In the genomic region with DNA sequence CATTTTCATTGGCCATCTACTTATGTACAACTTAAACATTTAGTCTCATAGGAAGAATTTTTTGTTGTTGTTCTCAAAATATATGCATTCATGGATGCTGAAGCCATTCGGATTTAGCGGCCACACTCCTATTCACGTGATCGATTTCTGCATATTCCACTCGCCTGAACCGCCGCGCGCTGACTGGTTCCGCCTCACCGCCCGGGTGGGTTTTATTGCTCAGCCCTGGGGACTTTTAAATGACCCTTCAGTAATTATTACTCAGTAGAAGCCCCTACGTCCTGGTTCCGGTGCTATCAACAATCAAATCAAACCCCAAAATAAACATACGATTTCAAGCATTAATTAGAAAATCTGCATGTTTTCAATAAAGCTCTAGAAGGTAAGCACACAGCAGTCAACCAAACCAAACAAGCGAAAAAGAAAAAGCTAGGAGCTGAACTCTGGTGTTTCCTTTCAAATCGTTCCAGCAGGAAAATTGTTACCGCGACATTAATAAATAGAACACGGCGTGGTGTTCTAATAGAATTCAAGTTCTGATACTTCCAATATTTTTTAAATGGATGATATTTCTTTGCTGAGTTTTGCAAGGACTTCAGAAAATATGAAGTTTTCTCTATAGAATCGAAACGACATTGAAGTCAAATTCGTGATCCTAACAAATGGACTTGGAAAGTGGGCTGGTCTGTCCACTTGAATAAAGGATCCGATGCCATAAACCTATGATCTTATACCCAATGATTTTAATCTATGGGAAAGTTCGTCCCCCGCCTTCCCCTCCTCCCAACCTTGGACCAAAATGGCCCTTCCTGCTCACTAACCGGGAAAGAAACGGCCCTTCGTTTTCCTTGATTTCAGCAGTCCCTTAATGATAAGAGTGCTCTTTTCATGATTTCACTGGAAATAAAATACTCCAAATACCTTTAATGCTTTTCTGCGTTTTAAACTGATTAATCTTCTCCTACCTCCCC, we compare ENCODE assay signal across 22 cellular contexts. TPM values are rescaled to one million over a fixed set of nuclear protein-coding genes. Genes with fewer than 3 reads are reported as not detected.
DNase-seq lines count a peak whose midpoint lies in the region; ATAC-seq and TF ChIP-seq lines count a peak whose summit lies in the region.
"Had no signal": no experiment of that assay in that cellular context is flagged by ENCODE, and none has a peak within 500 bp of the region (broad histone marks: within the 10 kb centered on the region; RNA-seq: fewer than 3 reads in every experiment).

No MANE protein-coding gene starts in this region.

- no peaks in the 10 kb centered on the region for H3K36me3 Mint-ChIP-seq in activated CD4-positive, alpha-beta T cell treated with anti-CD3 and anti-CD28 coated beads, Interleukin-2, amount 10 ng/mL, durations not matched to agents 24 days and 14 days (ENCODE audit: low read depth)
- H3K36me3 Mint-ChIP-seq in WTC11 (0 out of 2 replicates have a peak, but pooled peaks cover 5% of the 10 kb centered on the region), glutamatergic neuron (ENCODE audit: unreplicated experiment) (no peaks in the 10 kb centered on the region)

- ATAC-seq in WTC11 (no peak), HG03175 (IDR thresholded peaks at IDR 0.05; ENCODE audit: unreplicated experiment) (no peak)
- ATAC-seq: lower lobe of right lung had no signal

- peaks cover 84% of the 10 kb centered on the region for H3K27me3 Mint-ChIP-seq in activated CD4-positive, alpha-beta T cell treated with anti-CD3 and anti-CD28 coated beads, Interleukin-2, amount 10 ng/mL, durations not matched to agents 24 days and 14 days
- peaks cover 99% of the 10 kb centered on the region for H3K27me3 Mint-ChIP-seq in WTC11 (ENCODE audit: low read depth)
- H3K27me3 Mint-ChIP-seq in glutamatergic neuron (ENCODE audit: unreplicated experiment): peaks cover 31% of the 10 kb centered on the region

- H3K27ac Mint-ChIP-seq in activated CD4-positive, alpha-beta T cell treated with anti-CD3 and anti-CD28 coated beads, Interleukin-2, amount 10 ng/mL, durations not matched to agents 24 days and 14 days: peak overlapping the region; percentile 17
- no peak overlapping the region for H3K27ac Mint-ChIP-seq in WTC11
- H3K27ac Mint-ChIP-seq in glutamatergic neuron (ENCODE audit: unreplicated experiment): no peak overlapping the region
- H3K27ac Mint-ChIP-seq: T-helper 2 cell treated with Interferon-gamma antibody and Interleukin-4, amounts not matched to agents 5 μg/mL and 100 μg/mL, for 36 hours had no signal

- no peak for DNase-seq in activated CD4-positive, alpha-beta T cell treated with anti-CD3 and anti-CD28 coated beads, Interleukin-2, amount 10 ng/mL, durations not matched to agents 24 days and 14 days
- no peak for DNase-seq in activated CD4-positive, alpha-beta T cell treated with anti-CD3 and anti-CD28 coated beads for 1 hour
- no peak for DNase-seq in WTC11 (ENCODE audit: low spot score)
- no peak for DNase-seq in glutamatergic neuron
- DNase-seq in retina: peak; percentile 70
- DNase-seq in stimulated activated CD4-positive, alpha-beta T cell treated with anti-CD3 and anti-CD28 coated beads, Interleukin-4, amount 100 ng/mL, for 1 hour: no peak
- DNase-seq in HCEC 1CT: no peak
- DNase-seq: adrenal gland; BE2C; Calu3; central memory CD4-positive, alpha-beta T cell; effector CD4-positive, alpha-beta T cell; head of caudate nucleus; lower lobe of right lung; NCI-H146; PC-9; stimulated activated CD4-positive, alpha-beta T cell treated with anti-CD3 and anti-CD28 coated beads, Interleukin-2, amount 100 ng/mL, for 48 hours; stomach had no signal

- POLR2A ChIA-PET in WTC11 (lab: Charles Lee): no interaction called here

- no peak overlapping the region for H3K4me3 Mint-ChIP-seq in activated CD4-positive, alpha-beta T cell treated with anti-CD3 and anti-CD28 coated beads, Interleukin-2, amount 10 ng/mL, durations not matched to agents 24 days and 14 days
- H3K4me3 Mint-ChIP-seq in WTC11 (peak overlapping the region; percentile 64), glutamatergic neuron (ENCODE audit: unreplicated experiment) (peak overlapping the region; percentile 79)
- H3K4me3 Mint-ChIP-seq: T-helper 2 cell treated with Interferon-gamma antibody and Interleukin-4, amounts not matched to agents 5 μg/mL and 100 μg/mL, for 36 hours had no signal

- CTCF ChIA-PET in WTC11 (lab: Charles Lee): interaction anchor here (0.9 to 2.6 kb wide), 3 partner anchors 29 to 264 kb away, joined by 3 to 13 read pairs (median 3); no protein-coding TSS in a partner anchor

- H3K4me1 Mint-ChIP-seq in activated CD4-positive, alpha-beta T cell treated with anti-CD3 and anti-CD28 coated beads, Interleukin-2, amount 10 ng/mL, durations not matched to agents 24 days and 14 days: peaks cover 3% of the 10 kb centered on the region
- peaks cover 51% of the 10 kb centered on the region for H3K4me1 Mint-ChIP-seq in WTC11
- H3K4me1 Mint-ChIP-seq in glutamatergic neuron (ENCODE audit: low read depth, unreplicated experiment): peaks cover 19% of the 10 kb centered on the region

- TF ChIP-seq CTCF in WTC11 (IDR thresholded peaks at IDR 0.05) (no peak), glutamatergic neuron (IDR thresholded peaks at IDR 0.05; ENCODE audit: partially characterized antibody, unreplicated experiment) (no peak)

- H3K9me3 Mint-ChIP-seq in activated CD4-positive, alpha-beta T cell treated with anti-CD3 and anti-CD28 coated beads, Interleukin-2, amount 10 ng/mL, durations not matched to agents 24 days and 14 days: peaks cover 10% of the 10 kb centered on the region
- H3K9me3 Mint-ChIP-seq in WTC11 (no peaks in the 10 kb centered on the region), glutamatergic neuron (ENCODE audit: unreplicated experiment) (peaks cover 9% of the 10 kb centered on the region)
- H3K9me3 Mint-ChIP-seq: T-helper 2 cell treated with Interferon-gamma antibody and Interleukin-4, amounts not matched to agents 5 μg/mL and 100 μg/mL, for 36 hours had no signal

- intact Hi-C loops in activated CD4-positive, alpha-beta T cell treated with anti-CD3 and anti-CD28 coated beads, Interleukin-2, amount 10 ng/mL, durations not matched to agents 24 days and 14 days (cut with micrococcal nuclease): loop anchor here (5.0 kb wide), 1 partner anchor 47 kb away; no protein-coding TSS in a partner anchor

TF ChIP-seq in WTC11, 78 proteins besides CTCF, POLR2A, EP300 and RAD21:
- TF ChIP-seq NFATC4 (CRISPR knock-in tag; IDR thresholded peaks at IDR 0.05) (no peak), CREB1 (CRISPR knock-in tag; IDR thresholded peaks at IDR 0.05) (no peak), NR1H2 (CRISPR knock-in tag; IDR thresholded peaks at IDR 0.05) (no peak), TEAD1 (CRISPR knock-in tag; IDR thresholded peaks at IDR 0.05) (no peak)
- TF ChIP-seq, protein P1, sequence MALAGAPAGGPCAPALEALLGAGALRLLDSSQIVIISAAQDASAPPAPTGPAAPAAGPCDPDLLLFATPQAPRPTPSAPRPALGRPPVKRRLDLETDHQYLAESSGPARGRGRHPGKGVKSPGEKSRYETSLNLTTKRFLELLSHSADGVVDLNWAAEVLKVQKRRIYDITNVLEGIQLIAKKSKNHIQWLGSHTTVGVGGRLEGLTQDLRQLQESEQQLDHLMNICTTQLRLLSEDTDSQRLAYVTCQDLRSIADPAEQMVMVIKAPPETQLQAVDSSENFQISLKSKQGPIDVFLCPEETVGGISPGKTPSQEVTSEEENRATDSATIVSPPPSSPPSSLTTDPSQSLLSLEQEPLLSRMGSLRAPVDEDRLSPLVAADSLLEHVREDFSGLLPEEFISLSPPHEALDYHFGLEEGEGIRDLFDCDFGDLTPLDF (CRISPR knock-in tag; IDR thresholded peaks at IDR 0.05): no peak
TF ChIP-seq in WTC11: peak in this region for 0.

RNA-seq across cellular contexts. Expression of a gene that starts 9.2 kb away (rescaled TPM):
- not detected in 2 replicates for total RNA-seq in activated CD4-positive, alpha-beta T cell treated with anti-CD3 and anti-CD28 coated beads, Interleukin-2, amount 10 ng/mL, durations not matched to agents 24 days and 14 days
- total RNA-seq in WTC11 (2021) (not detected in 3 replicates), glutamatergic neuron (ENCODE audit: unreplicated experiment) (31.2 TPM)
- total RNA-seq: activated CD8-positive, alpha-beta memory T cell treated with anti-CD3 and anti-CD28 coated beads for 36 hours; adrenal gland; Calu3; fibroblast of lung; lower lobe of right lung; PC-9; stomach had no signal

Comparison
In these comparisons a context has a peak if more than half of its experiments do, and no peak if none do; other contexts are left out.
1. RNA of a gene that starts 9.2 kb away (total RNA-seq): 31.2 TPM in glutamatergic neuron (single experiment); not detected in activated CD4-positive, alpha-beta T cell treated with anti-CD3 and anti-CD28 coated beads, Interleukin-2, amount 10 ng/mL, durations not matched to agents 24 days and 14 days and not detected in WTC11; every median in the first group is over 10 times any median in the second.